In genomic region chr1:184705271-184705670, GRCh38 we compare ENCODE assay signal across 29 cellular contexts.
"Had no signal": no experiment of that assay in that cellular context is flagged by ENCODE, and none has a peak within 500 bp of the region (broad histone marks: within the 10 kb centered on the region; RNA-seq: fewer than 3 reads in every experiment).

No MANE protein-coding gene starts in this region.

- H3K4me3 Mint-ChIP-seq: stimulated activated effector memory CD8-positive, alpha-beta T cell treated with anti-CD3 and anti-CD28 coated beads, Interleukin-12 subunit alpha, Interleukin-12 subunit beta, amount 100 ng/mL, for 72 hours; stimulated activated memory B cell treated with anti-CD40 and anti-IgM and Interleukin-4, amounts not matched to agents 10 μg/mL and 1 μg/mL and 100 μg/mL, for 72 hours; stimulated activated naive B cell treated with anti-CD40 and anti-IgM and Interleukin-4, amounts not matched to agents 10 μg/mL and 1 μg/mL and 100 μg/mL, for 72 hours; stimulated activated naive CD8-positive, alpha-beta T cell treated with anti-CD3 and anti-CD28 coated beads, Interleukin-15, amount 100 ng/mL, for 72 hours; stimulated activated naive CD8-positive, alpha-beta T cell treated with anti-CD3 and anti-CD28 coated beads, Interleukin-15, Interleukin-2, amounts not matched to agents 100 ng/mL and 50 ng/mL, for 24 hours; type B pancreatic cell had no signal

- H3K27me3 ChIP-seq: stomach, suprapubic skin, testis, thyroid gland, tibial artery, tibial nerve, transverse colon, upper lobe of left lung, upper lobe of right lung, uterus, vagina had no signal

- H3K4me1 Mint-ChIP-seq: stimulated activated effector memory CD8-positive, alpha-beta T cell treated with anti-CD3 and anti-CD28 coated beads, Interleukin-12 subunit alpha, Interleukin-12 subunit beta, amount 100 ng/mL, for 72 hours; stimulated activated naive CD8-positive, alpha-beta T cell treated with anti-CD3 and anti-CD28 coated beads, Interleukin-15, amount 100 ng/mL, for 72 hours had no signal

- FAIRE-seq: urothelium cell line had no signal

- H3K36me3 ChIP-seq: uterus had no signal

- ATAC-seq: stimulated activated effector memory CD8-positive, alpha-beta T cell treated with anti-CD3 and anti-CD28 coated beads, Interleukin-12 subunit alpha, Interleukin-12 subunit beta, amount 100 ng/mL, for 72 hours; stimulated activated memory B cell treated with anti-CD40 and anti-IgM and Interleukin-4, amounts not matched to agents 10 μg/mL and 1 μg/mL and 100 μg/mL, for 72 hours; stimulated activated naive B cell treated with anti-CD40 and anti-IgM and Interleukin-4, amounts not matched to agents 10 μg/mL and 1 μg/mL and 100 μg/mL, for 72 hours; stimulated activated naive CD8-positive, alpha-beta T cell treated with anti-CD3 and anti-CD28 coated beads, Interleukin-15, amount 100 ng/mL, for 72 hours; stimulated activated naive CD8-positive, alpha-beta T cell treated with anti-CD3 and anti-CD28 coated beads, Interleukin-15, Interleukin-2, amounts not matched to agents 100 U/mL and 50 U/mL, for 24 hours; upper lobe of right lung had no signal

- H3K27ac ChIP-seq: stomach, suprapubic skin, testis, thoracic aorta, thyroid gland, tibial artery, tibial nerve, transverse colon, upper lobe of left lung, upper lobe of right lung, uterus, vagina had no signal

- H3K4me1 ChIP-seq: stomach, suprapubic skin, testis, thyroid gland, tibial artery, tibial nerve, transverse colon, upper lobe of left lung, upper lobe of right lung, uterus, vagina had no signal

- H3K4me3 ChIP-seq: stomach, suprapubic skin, testis, thoracic aorta, thyroid gland, tibial artery, tibial nerve, transverse colon, upper lobe of left lung, upper lobe of right lung, uterus, vagina had no signal

- DNase-seq: stimulated activated CD4-positive, alpha-beta T cell treated with anti-CD3 and anti-CD28 coated beads, Interleukin-2, amount 100 ng/mL, for 48 hours; stimulated activated CD4-positive, alpha-beta T cell treated with anti-CD3 and anti-CD28 coated beads, Interleukin-4, amount 100 ng/mL, for 1 hour; stimulated activated CD4-positive, alpha-beta T cell treated with anti-CD3 and anti-CD28 coated beads, Interleukin-4, amount 100 ng/mL, for 24 hours; stimulated activated CD4-positive, alpha-beta T cell treated with anti-CD3 and anti-CD28 coated beads, Interleukin-4, amount 100 ng/mL, for 4 hours; stimulated activated CD8-positive, alpha-beta memory T cell treated with anti-CD3 and anti-CD28 coated beads, Interleukin-4, amount 100 ng/mL, for 48 hours; stimulated activated naive B cell treated with anti-CD40 and anti-IgM and Interleukin-4, amounts not matched to agents 10 μg/mL and 1 μg/mL and 100 μg/mL, for 72 hours; stimulated activated naive CD4-positive, alpha-beta T cell; stimulated activated naive CD4-positive, alpha-beta T cell treated with Interleukin-2 at 50 U/mL for 16 hours; stimulated activated naive CD8-positive, alpha-beta T cell treated with anti-CD3 and anti-CD28 coated beads, Interleukin-15, amount 100 ng/mL, for 72 hours; stimulated activated naive CD8-positive, alpha-beta T cell treated with anti-CD3 and anti-CD28 coated beads, Interleukin-15, Interleukin-2, amounts not matched to agents 100 U/mL and 50 U/mL, for 24 hours; stomach; substantia nigra; testis; thyroid gland; tibial artery; transverse colon; trophoblast cell; upper lobe of left lung; upper lobe of right lung; uterus had no signal

- H3K9me3 ChIP-seq: stomach, suprapubic skin, testis, thoracic aorta, thyroid gland, tibial artery, tibial nerve, transverse colon, upper lobe of left lung, upper lobe of right lung, uterus, vagina had no signal

- H3K9me3 Mint-ChIP-seq: stimulated activated effector memory CD8-positive, alpha-beta T cell treated with anti-CD3 and anti-CD28 coated beads, Interleukin-12 subunit alpha, Interleukin-12 subunit beta, amount 100 ng/mL, for 72 hours; stimulated activated memory B cell treated with anti-CD40 and anti-IgM and Interleukin-4, amounts not matched to agents 10 μg/mL and 1 μg/mL and 100 μg/mL, for 72 hours; stimulated activated naive B cell treated with anti-CD40 and anti-IgM and Interleukin-4, amounts not matched to agents 10 μg/mL and 1 μg/mL and 100 μg/mL, for 72 hours; stimulated activated naive CD8-positive, alpha-beta T cell treated with anti-CD3 and anti-CD28 coated beads, Interleukin-15, amount 100 ng/mL, for 72 hours; stimulated activated naive CD8-positive, alpha-beta T cell treated with anti-CD3 and anti-CD28 coated beads, Interleukin-15, Interleukin-2, amounts not matched to agents 100 ng/mL and 50 ng/mL, for 24 hours; type B pancreatic cell had no signal

- H3K27ac Mint-ChIP-seq: stimulated activated effector memory CD8-positive, alpha-beta T cell treated with anti-CD3 and anti-CD28 coated beads, Interleukin-12 subunit alpha, Interleukin-12 subunit beta, amount 100 ng/mL, for 72 hours; stimulated activated memory B cell treated with anti-CD40 and anti-IgM and Interleukin-4, amounts not matched to agents 10 μg/mL and 1 μg/mL and 100 μg/mL, for 72 hours; stimulated activated naive B cell treated with anti-CD40 and anti-IgM and Interleukin-4, amounts not matched to agents 10 μg/mL and 1 μg/mL and 100 μg/mL, for 72 hours; stimulated activated naive CD8-positive, alpha-beta T cell treated with anti-CD3 and anti-CD28 coated beads, Interleukin-15, amount 100 ng/mL, for 72 hours; stimulated activated naive CD8-positive, alpha-beta T cell treated with anti-CD3 and anti-CD28 coated beads, Interleukin-15, Interleukin-2, amounts not matched to agents 100 ng/mL and 50 ng/mL, for 24 hours; type B pancreatic cell had no signal

- H3K27me3 Mint-ChIP-seq: stimulated activated memory B cell treated with anti-CD40 and anti-IgM and Interleukin-4, amounts not matched to agents 10 μg/mL and 1 μg/mL and 100 μg/mL, for 72 hours; stimulated activated naive B cell treated with anti-CD40 and anti-IgM and Interleukin-4, amounts not matched to agents 10 μg/mL and 1 μg/mL and 100 μg/mL, for 72 hours; stimulated activated naive CD8-positive, alpha-beta T cell treated with anti-CD3 and anti-CD28 coated beads, Interleukin-15, amount 100 ng/mL, for 72 hours; stimulated activated naive CD8-positive, alpha-beta T cell treated with anti-CD3 and anti-CD28 coated beads, Interleukin-15, Interleukin-2, amounts not matched to agents 100 ng/mL and 50 ng/mL, for 24 hours; type B pancreatic cell had no signal
